In genomic region chr1:20375563-20375962, GRCh38 we compare ENCODE assay signal across 25 cellular contexts.
DNase-seq lines count a peak whose midpoint lies in the region; ATAC-seq, FAIRE-seq and TF ChIP-seq lines count a peak whose summit lies in the region.
"Had no signal": no experiment of that assay in that cellular context is flagged by ENCODE, and none has a peak within 500 bp of the region (broad histone marks: within the 10 kb centered on the region; RNA-seq: fewer than 3 reads in every experiment).

No MANE protein-coding gene starts in this region.

- TF ChIP-seq CTCF in HFFc6 (IDR thresholded peaks at IDR 0.05) (no peak), kidney (IDR thresholded peaks at IDR 0.05; ENCODE audit: borderline replicate concordance, extremely low read depth, insufficient read depth) (no peak)

- peak overlapping the region; percentile 66 for H3K27ac Mint-ChIP-seq in HFFc6
- H3K27ac Mint-ChIP-seq: activated naive CD4-positive, alpha-beta T cell treated with anti-CD3 and anti-CD28 coated beads, Interleukin-2, amount 50 U/mL, for 24 hours; activated T-helper 1 cell treated with anti-CD3 and anti-CD28 coated beads, Interleukin-12 subunit alpha, Interleukin-12 subunit beta, Interleukin-2, Interleukin-4 antibody, amounts not matched to agents 30 ng/mL and 10 ng/mL and 1 ng/mL, durations not matched to agents 14 hours and 24 hours and 36 hours; CD14-positive monocyte; natural killer cell treated with Interleukin-12 subunit alpha and Interleukin-12 subunit beta and Interleukin-15 and Interleukin-18, amount 100 ng/mL, for 72 hours had no signal

- peak overlapping the region; percentile 51 for H3K4me3 Mint-ChIP-seq in HFFc6
- H3K4me3 Mint-ChIP-seq: activated naive CD4-positive, alpha-beta T cell treated with anti-CD3 and anti-CD28 coated beads, Interleukin-2, amount 50 U/mL, for 24 hours; activated T-helper 1 cell treated with anti-CD3 and anti-CD28 coated beads, Interleukin-12 subunit alpha, Interleukin-12 subunit beta, Interleukin-2, Interleukin-4 antibody, amounts not matched to agents 30 ng/mL and 10 ng/mL and 1 ng/mL, durations not matched to agents 14 hours and 24 hours and 36 hours; CD14-positive monocyte; natural killer cell treated with Interleukin-12 subunit alpha and Interleukin-12 subunit beta and Interleukin-15 and Interleukin-18, amount 100 ng/mL, for 72 hours had no signal

- ATAC-seq in GM18519 (IDR thresholded peaks at IDR 0.05; ENCODE audit: low FRiP score, unreplicated experiment) (no peak), HG03565 (IDR thresholded peaks at IDR 0.05; ENCODE audit: unreplicated experiment) (no peak), GM19035 (IDR thresholded peaks at IDR 0.05; ENCODE audit: unreplicated experiment) (no peak)
- ATAC-seq: left lobe of liver; natural killer cell treated with Interleukin-12 subunit alpha and Interleukin-12 subunit beta and Interleukin-15 and Interleukin-18, amount 100 ng/mL, for 72 hours; pancreas; right lobe of liver had no signal

- H3K4me1 ChIP-seq in kidney (ENCODE audit: control insufficient read depth in 1 of 2, insufficient read depth in 1 of 2, low read depth in 1 of 2, low read length in 2 of 2): no peaks in the 10 kb centered on the region
- H3K4me1 ChIP-seq: pancreas, right lobe of liver, upper lobe of left lung had no signal

- H3K27ac ChIP-seq in kidney (ENCODE audit: low read depth in 2 of 2, low read length in 2 of 2): no peak overlapping the region
- H3K27ac ChIP-seq: pancreas, right lobe of liver, upper lobe of left lung had no signal

- intact Hi-C loops in kidney (cut with DNase I): loop anchor here (10.0 kb wide), 1 partner anchor 119 kb away; no protein-coding TSS in a partner anchor

- no peaks in the 10 kb centered on the region for H3K9me3 ChIP-seq in kidney (ENCODE audit: control insufficient read depth in 1 of 2, low read length in 2 of 2)
- H3K9me3 ChIP-seq: pancreas, right lobe of liver, upper lobe of left lung had no signal

- H3K27me3 Mint-ChIP-seq in HFFc6 (ENCODE audit: insufficient read depth): peaks cover 22% of the 10 kb centered on the region

- H3K9me3 Mint-ChIP-seq in HFFc6: no peaks in the 10 kb centered on the region
- H3K9me3 Mint-ChIP-seq: activated naive CD4-positive, alpha-beta T cell treated with anti-CD3 and anti-CD28 coated beads, Interleukin-2, amount 50 U/mL, for 24 hours; activated T-helper 1 cell treated with anti-CD3 and anti-CD28 coated beads, Interleukin-12 subunit alpha, Interleukin-12 subunit beta, Interleukin-2, Interleukin-4 antibody, amounts not matched to agents 30 ng/mL and 10 ng/mL and 1 ng/mL, durations not matched to agents 14 hours and 24 hours and 36 hours; CD14-positive monocyte; natural killer cell treated with Interleukin-12 subunit alpha and Interleukin-12 subunit beta and Interleukin-15 and Interleukin-18, amount 100 ng/mL, for 72 hours had no signal

- peaks cover 43% of the 10 kb centered on the region for H3K4me1 Mint-ChIP-seq in HFFc6 (ENCODE audit: low read depth)
- H3K4me1 Mint-ChIP-seq: activated naive CD4-positive, alpha-beta T cell treated with anti-CD3 and anti-CD28 coated beads, Interleukin-2, amount 50 U/mL, for 24 hours; CD14-positive monocyte had no signal

- H3K36me3 ChIP-seq in kidney (ENCODE audit: control insufficient read depth in 1 of 2, insufficient read depth in 2 of 2, low read length in 2 of 2): no peaks in the 10 kb centered on the region
- H3K36me3 ChIP-seq: pancreas, right lobe of liver, upper lobe of left lung had no signal

- H3K36me3 Mint-ChIP-seq in HFFc6 (ENCODE audit: low read depth): no peaks in the 10 kb centered on the region
- H3K36me3 Mint-ChIP-seq: activated naive CD4-positive, alpha-beta T cell treated with anti-CD3 and anti-CD28 coated beads, Interleukin-2, amount 50 U/mL, for 24 hours; CD14-positive monocyte; natural killer cell treated with Interleukin-12 subunit alpha and Interleukin-12 subunit beta and Interleukin-15 and Interleukin-18, amount 100 ng/mL, for 72 hours had no signal

- peak; percentile 58 for DNase-seq in AG20443 (ENCODE audit: low spot score)
- DNase-seq in HFFc6: peak; percentile 55
- DNase-seq in astrocyte of the hippocampus (ENCODE audit: low read depth, low spot score): peak; percentile 72
- DNase-seq in kidney: peak; percentile 31
- no peak for DNase-seq in stimulated activated CD4-positive, alpha-beta T cell treated with anti-CD3 and anti-CD28 coated beads, Interleukin-2, amount 100 ng/mL, for 48 hours
- DNase-seq: activated CD4-positive, alpha-beta T cell treated with anti-CD3 and anti-CD28 coated beads for 48 hours; effector memory CD4-positive, alpha-beta T cell; NCI-H2081; OCI-M1; pancreas; right lobe of liver; SHP77; stimulated activated CD8-positive, alpha-beta memory T cell treated with anti-CD3 and anti-CD28 coated beads, Interleukin-4, amount 100 ng/mL, for 48 hours; upper lobe of left lung had no signal

- no peak for FAIRE-seq in kidney (lab: Jason Lieb, UNC)
- FAIRE-seq: colon, D721Med, G401.6, pancreas had no signal

- no peak overlapping the region for H3K4me3 ChIP-seq in kidney (ENCODE audit: low read length in 2 of 2)
- H3K4me3 ChIP-seq: pancreas, right lobe of liver, upper lobe of left lung had no signal

- H3K9ac ChIP-seq in kidney (ENCODE audit: low read length in 2 of 2): no peak overlapping the region

Comparison
In these comparisons a context has a peak if more than half of its experiments do, and no peak if none do; other contexts are left out.
1. DNase-seq: peak in AG20443 (single experiment), HFFc6 (single experiment), astrocyte of the hippocampus (single experiment) and kidney (single experiment); none in stimulated activated CD4-positive, alpha-beta T cell treated with anti-CD3 and anti-CD28 coated beads, Interleukin-2, amount 100 ng/mL, for 48 hours (0 of 2).